ENCODE assay signal across 23 cellular contexts in genomic region chr1:217052196-217052595, GRCh38.
"Had no signal": no experiment of that assay in that cellular context is flagged by ENCODE, and none has a peak within 500 bp of the region (broad histone marks: within the 10 kb centered on the region; RNA-seq: fewer than 3 reads in every experiment).

No MANE protein-coding gene starts in this region.

- DNase-seq: dermis blood vessel endothelial cell; effector memory CD8-positive, alpha-beta T cell; kidney; left cardiac atrium; left lung; mesendoderm; midbrain; naive thymus-derived CD4-positive, alpha-beta T cell; nephron progenitor cell; nucleus accumbens; ovary; posterior cingulate gyrus; right lobe of liver; stimulated activated CD4-positive, alpha-beta T cell treated with anti-CD3 and anti-CD28 coated beads, Interleukin-12 subunit alpha, Interleukin-12 subunit beta, amount 100 ng/mL, for 4 hours; stimulated activated CD4-positive, alpha-beta T cell treated with anti-CD3 and anti-CD28 coated beads, Interleukin-1b, Interleukin-23, amount 100 ng/mL, for 48 hours; stimulated activated CD4-positive, alpha-beta T cell treated with anti-CD3 and anti-CD28 coated beads, Interleukin-4, amount 100 ng/mL, for 1 hour; stimulated activated CD8-positive, alpha-beta memory T cell treated with anti-CD3 and anti-CD28 coated beads, Interleukin-4, amount 100 ng/mL, for 48 hours; stimulated activated naive CD4-positive, alpha-beta T cell treated with Interleukin-2 at 50 U/mL for 16 hours; stomach; thyroid gland had no signal

- H3K4me3 ChIP-seq: coronary artery, left lung, ovary, right lobe of liver, smooth muscle cell, stomach, thyroid gland had no signal

- H3K4me1 ChIP-seq: left lung, right lobe of liver, stomach had no signal

- H3K27ac ChIP-seq: coronary artery, left lung, ovary, right lobe of liver, stomach, thyroid gland had no signal

- ATAC-seq: effector memory CD8-positive, alpha-beta T cell; esophagus mucosa; left cardiac atrium; left lung; naive thymus-derived CD4-positive, alpha-beta T cell; right lobe of liver had no signal

- H3K9me3 ChIP-seq: left lung, ovary, right lobe of liver, stomach, thyroid gland had no signal

- H3K36me3 ChIP-seq: left lung, ovary, right lobe of liver, stomach, thyroid gland had no signal

- H3K27me3 ChIP-seq: left lung, ovary, right lobe of liver, stomach, thyroid gland had no signal

- H3K4me2 ChIP-seq: smooth muscle cell had no signal
